22 cellular contexts compared by ENCODE assay signal in genomic region chr6:131761061-131761761, GRCh38. TPM values are rescaled to one million over a fixed set of nuclear protein-coding genes. Genes with fewer than 3 reads are reported as not detected.
DNase-seq lines count a peak whose midpoint lies in the region; ATAC-seq and TF ChIP-seq lines count a peak whose summit lies in the region.
"Had no signal": no experiment of that assay in that cellular context is flagged by ENCODE, and none has a peak within 500 bp of the region (broad histone marks: within the 10 kb centered on the region; RNA-seq: fewer than 3 reads in every experiment).

No MANE protein-coding gene starts in this region.

- H3K4me3 ChIP-seq in GM23338 (no peak overlapping the region), SK-N-MC (peak overlapping the region; percentile 74), fibroblast of mammary gland (ENCODE audit: control insufficient read depth, low read depth, low read length) (no peak overlapping the region), neural progenitor cell (no peak overlapping the region)
- H3K4me3 ChIP-seq: heart right ventricle, mucosa of descending colon had no signal

- H3K4me2 ChIP-seq in GM23338: no peak overlapping the region
- no peak overlapping the region for H3K4me2 ChIP-seq in neural progenitor cell

- H3K4me3 Mint-ChIP-seq in GM23338 (no peak overlapping the region), neural progenitor cell (no peak overlapping the region)
- no peak overlapping the region for H3K4me3 Mint-ChIP-seq in stimulated activated memory B cell treated with anti-CD40 and anti-IgM and Interleukin-4, amounts not matched to agents 10 μg/mL and 1 μg/mL and 100 μg/mL, for 72 hours
- H3K4me3 Mint-ChIP-seq: T-helper 1 cell treated with Interleukin-12 subunit alpha and Interleukin-12 subunit beta and Interleukin-4 antibody, amounts not matched to agents 30 μg/mL and 1 μg/mL, for 36 hours had no signal

- H3K36me3 Mint-ChIP-seq in GM23338 (ENCODE audit: low read depth): no peaks in the 10 kb centered on the region
- no peaks in the 10 kb centered on the region for H3K36me3 Mint-ChIP-seq in stimulated activated memory B cell treated with anti-CD40 and anti-IgM and Interleukin-4, amounts not matched to agents 10 μg/mL and 1 μg/mL and 100 μg/mL, for 72 hours
- H3K36me3 Mint-ChIP-seq in neural progenitor cell: no peaks in the 10 kb centered on the region

- H3K79me2 ChIP-seq in GM23338 (replicated peaks; ENCODE audit: insufficient read depth): no peaks in the 10 kb centered on the region
- no peaks in the 10 kb centered on the region for H3K79me2 ChIP-seq in neural progenitor cell (ENCODE audit: low read depth)

- H3K27me3 Mint-ChIP-seq in GM23338 (ENCODE audit: insufficient read depth, low read depth, poor library complexity): peaks cover 2% of the 10 kb centered on the region
- H3K27me3 Mint-ChIP-seq in stimulated activated memory B cell treated with anti-CD40 and anti-IgM and Interleukin-4, amounts not matched to agents 10 μg/mL and 1 μg/mL and 100 μg/mL, for 72 hours: peaks cover 10% of the 10 kb centered on the region
- no peaks in the 10 kb centered on the region for H3K27me3 Mint-ChIP-seq in neural progenitor cell (ENCODE audit: insufficient read depth, low read depth)

- H3K36me3 ChIP-seq in GM23338 (ENCODE audit: insufficient read depth) (no peaks in the 10 kb centered on the region), SK-N-MC (ENCODE audit: insufficient read depth, low read length) (no peaks in the 10 kb centered on the region), neural progenitor cell (no peaks in the 10 kb centered on the region)
- H3K36me3 ChIP-seq: heart right ventricle had no signal

- no peak for ATAC-seq in GM23338
- no peak for ATAC-seq in stimulated activated memory B cell treated with anti-CD40 and anti-IgM and Interleukin-4, amounts not matched to agents 10 μg/mL and 1 μg/mL and 100 μg/mL, for 72 hours
- no peak for ATAC-seq in GM18505 (IDR thresholded peaks at IDR 0.05; ENCODE audit: unreplicated experiment)
- ATAC-seq: heart right ventricle, mucosa of descending colon had no signal

- no peaks in the 10 kb centered on the region for H3K27me3 ChIP-seq in GM23338 (ENCODE audit: insufficient read depth)
- no peaks in the 10 kb centered on the region for H3K27me3 ChIP-seq in neural progenitor cell
- H3K27me3 ChIP-seq: heart right ventricle had no signal

- H3K27ac Mint-ChIP-seq in GM23338: no peak overlapping the region
- H3K27ac Mint-ChIP-seq in stimulated activated memory B cell treated with anti-CD40 and anti-IgM and Interleukin-4, amounts not matched to agents 10 μg/mL and 1 μg/mL and 100 μg/mL, for 72 hours: peak overlapping the region; percentile 39
- no peak overlapping the region for H3K27ac Mint-ChIP-seq in neural progenitor cell
- H3K27ac Mint-ChIP-seq: T-helper 1 cell treated with Interleukin-12 subunit alpha and Interleukin-12 subunit beta and Interleukin-4 antibody, amounts not matched to agents 30 μg/mL and 1 μg/mL, for 36 hours had no signal

- no peak for DNase-seq in GM23338 (ENCODE audit: low spot score)
- no peak for DNase-seq in SK-N-MC (ENCODE audit: low read depth, low spot score)
- peak; percentile 87 for DNase-seq in fibroblast of mammary gland (ENCODE audit: low read depth)
- DNase-seq in neural progenitor cell (ENCODE audit: low spot score): no peak
- no peak for DNase-seq in NCI-H146 (lab: John Stamatoyannopoulos, UW)
- DNase-seq: activated CD4-positive, alpha-beta T cell treated with anti-CD3 and anti-CD28 coated beads for 1 hour; activated naive CD4-positive, alpha-beta T cell treated with anti-CD3 and anti-CD28 coated beads, Interleukin-2, amount 50 U/mL, for 16 hours; DMS79 treated with DMSO at 0.1 percent for 48 hours; heart right ventricle; left cardiac atrium; mucosa of descending colon; NCI-H2081 treated with DMSO at 0.1 percent for 48 hours; NCI-H774; small intestine; stimulated activated naive CD4-positive, alpha-beta T cell had no signal

- TF ChIP-seq CTCF in GM23338 (conservative IDR thresholded peaks at IDR 0.05; ENCODE audit: low read depth in 2 of 2) (no peak), fibroblast of mammary gland (conservative IDR thresholded peaks at IDR 0.05; ENCODE audit: control insufficient read depth, insufficient read depth, low read depth, low read length) (no peak), neural progenitor cell (IDR thresholded peaks at IDR 0.05) (no peak)

- H2AFZ ChIP-seq in GM23338: peak overlapping the region; percentile 56; the same call in 1 of the 2 replicates
- no peak overlapping the region for H2AFZ ChIP-seq in neural progenitor cell (replicated peaks)

- no peaks in the 10 kb centered on the region for H3K9me2 ChIP-seq in GM23338 (ENCODE audit: insufficient read depth)

- no peak for TF ChIP-seq POLR2A in GM18505 (IDR thresholded peaks at IDR 0.05; ENCODE audit: borderline replicate concordance, extremely low read depth, insufficient read depth, insufficient read length)

- no peaks in the 10 kb centered on the region for H3K9me3 ChIP-seq in SK-N-MC (ENCODE audit: low read depth, low read length)
- no peaks in the 10 kb centered on the region for H3K9me3 ChIP-seq in neural progenitor cell (ENCODE audit: low read depth)
- H3K9me3 ChIP-seq: heart right ventricle, mucosa of descending colon had no signal

- no peaks in the 10 kb centered on the region for H3K9me3 Mint-ChIP-seq in GM23338
- H3K9me3 Mint-ChIP-seq in stimulated activated memory B cell treated with anti-CD40 and anti-IgM and Interleukin-4, amounts not matched to agents 10 μg/mL and 1 μg/mL and 100 μg/mL, for 72 hours: no peaks in the 10 kb centered on the region
- no peaks in the 10 kb centered on the region for H3K9me3 Mint-ChIP-seq in neural progenitor cell
- H3K9me3 Mint-ChIP-seq: T-helper 1 cell treated with Interleukin-12 subunit alpha and Interleukin-12 subunit beta and Interleukin-4 antibody, amounts not matched to agents 30 μg/mL and 1 μg/mL, for 36 hours had no signal

- no peaks in the 10 kb centered on the region for H3K4me1 ChIP-seq in GM23338 (ENCODE audit: insufficient read depth)
- no peaks in the 10 kb centered on the region for H3K4me1 ChIP-seq in neural progenitor cell

- peak overlapping the region; percentile 84 for H3K9ac ChIP-seq in SK-N-MC (ENCODE audit: insufficient read length)
- H3K9ac ChIP-seq in neural progenitor cell: no peak overlapping the region

- no peak overlapping the region for H3K27ac ChIP-seq in GM23338 (ENCODE audit: low read depth)
- H3K27ac ChIP-seq in SK-N-MC: peak overlapping the region; percentile 100
- no peak overlapping the region for H3K27ac ChIP-seq in neural progenitor cell
- H3K27ac ChIP-seq: C4-2B, heart right ventricle had no signal

- H3F3A ChIP-seq in GM23338 (replicated peaks; ENCODE audit: low read depth) (no peaks in the 10 kb centered on the region), neural progenitor cell (ENCODE audit: low read depth) (no peaks in the 10 kb centered on the region)

- H4K20me1 ChIP-seq in GM23338 (replicated peaks; ENCODE audit: insufficient read depth) (no peaks in the 10 kb centered on the region), neural progenitor cell (ENCODE audit: low read depth) (no peaks in the 10 kb centered on the region)

- H3K4me1 Mint-ChIP-seq in GM23338: peaks cover 4% of the 10 kb centered on the region; the same call in 2 of the 3 replicates
- no peaks in the 10 kb centered on the region for H3K4me1 Mint-ChIP-seq in stimulated activated memory B cell treated with anti-CD40 and anti-IgM and Interleukin-4, amounts not matched to agents 10 μg/mL and 1 μg/mL and 100 μg/mL, for 72 hours
- H3K4me1 Mint-ChIP-seq in neural progenitor cell: no peaks in the 10 kb centered on the region

TF ChIP-seq in GM23338, 12 proteins besides CTCF, POLR2A, EP300 and RAD21 (continues in another document):
- TF ChIP-seq JUNB (IDR thresholded peaks at IDR 0.05; ENCODE audit: unreplicated experiment) (no peak), POLR2AphosphoS5 (IDR thresholded peaks at IDR 0.05; ENCODE audit: low read depth) (no peak), NANOG (IDR thresholded peaks at IDR 0.05; ENCODE audit: borderline replicate concordance) (no peak), ETS1 (IDR thresholded peaks at IDR 0.05) (no peak), ZNF114 (CRISPR knock-in tag; IDR thresholded peaks at IDR 0.05) (no peak)

RNA-seq across cellular contexts. Expression of gene ENPP1, which starts 46.6 kb away (rescaled TPM):
- total RNA-seq in GM23338 (2014; rRNA removed; shearing (Covaris generic)): 42.6 and 46.9 TPM in 2 replicates
- 14.5 and 17.3 TPM in 2 replicates for polyA plus RNA-seq in GM23338 (2016; fragmentation: Nextera tagmentation; extraction: Ambion mirVana)
- total RNA-seq in neural progenitor cell (ENCODE audit: low replicate concordance): 7.8 and 9.7 TPM in 2 replicates

RNA-seq across cellular contexts. Expression of gene CTAGE9, which starts 50.4 kb away (rescaled TPM):
- total RNA-seq in GM23338 (2014; rRNA removed; shearing (Covaris generic)): 0.10 TPM in 1 of 2 replicates, not detected in the other
- polyA plus RNA-seq in GM23338 (2016; fragmentation: Nextera tagmentation; extraction: Ambion mirVana): 0.13 TPM in 1 of 2 replicates, not detected in the other
- not detected in 2 replicates for total RNA-seq in neural progenitor cell (ENCODE audit: low replicate concordance)
- total RNA-seq: chondrocyte, heart right ventricle, left cardiac atrium, mucosa of descending colon, osteocyte, ureter had no signal
- polyA plus RNA-seq: heart right ventricle, small intestine had no signal
